2 cellular contexts compared by ENCODE assay signal in the genomic region with DNA sequence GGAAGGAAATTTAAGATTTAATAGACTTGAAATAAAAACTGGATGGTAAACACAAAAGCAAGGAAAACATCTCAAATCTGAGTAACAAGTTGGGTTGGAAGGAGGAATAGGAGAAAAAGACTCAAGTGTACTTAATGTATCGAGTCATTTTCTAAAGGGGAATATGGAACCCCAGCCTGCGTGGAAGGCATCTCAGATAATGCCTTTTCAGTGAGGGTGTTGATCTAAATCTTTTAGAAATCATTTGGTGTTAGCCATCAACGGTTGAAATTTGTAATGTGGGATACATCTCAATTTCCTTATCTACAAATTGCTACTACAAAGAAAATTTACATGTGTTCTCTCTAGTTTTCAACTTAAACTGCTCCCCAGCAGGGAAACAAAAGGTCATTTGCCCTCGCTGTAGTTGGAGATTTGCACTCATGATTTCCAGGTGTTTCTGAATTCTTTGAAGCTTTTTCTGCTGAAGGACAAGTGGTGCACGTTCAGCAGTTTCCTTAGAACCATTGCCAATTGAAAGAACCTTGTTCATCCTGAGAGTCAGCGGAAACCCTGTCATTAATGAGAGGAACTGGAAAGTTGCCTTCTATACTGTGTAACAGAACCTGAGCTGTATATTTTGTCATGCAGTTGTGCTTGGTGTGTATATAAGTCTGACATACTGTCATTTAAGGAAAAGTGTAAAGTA.
TF ChIP-seq lines count a peak whose summit lies in the region.

No MANE protein-coding gene starts in this region.

TF ChIP-seq in IMR-90, 13 proteins besides CTCF, POLR2A, EP300 and RAD21:
- TF ChIP-seq MXI1 (IDR thresholded peaks at IDR 0.05; ENCODE audit: borderline replicate concordance, low read depth, low read length), result no peak

TF ChIP-seq in K562, 482 proteins besides CTCF, POLR2A, EP300 and RAD21:
- 0 out of 2 replicates have a peak, but pooled peaks have one; percentile 19 for TF ChIP-seq HNRNPL (IDR thresholded peaks at IDR 0.05; ENCODE audit: low read depth, low read length)
- no peak for TF ChIP-seq SMAD1 (IDR thresholded peaks at IDR 0.05; ENCODE audit: low read depth, low read length, partially characterized antibody)
- peak; percentile 51 for TF ChIP-seq POLR2G (IDR thresholded peaks at IDR 0.05; ENCODE audit: low read depth, low read length)
- TF ChIP-seq ZNF143 (CRISPR knock-in tag; IDR thresholded peaks at IDR 0.05), result no peak
- no peak for TF ChIP-seq U2AF2 (optimal IDR thresholded peaks at IDR 0.05; ENCODE audit: low read depth, low read length)
- TF ChIP-seq, protein P1, sequence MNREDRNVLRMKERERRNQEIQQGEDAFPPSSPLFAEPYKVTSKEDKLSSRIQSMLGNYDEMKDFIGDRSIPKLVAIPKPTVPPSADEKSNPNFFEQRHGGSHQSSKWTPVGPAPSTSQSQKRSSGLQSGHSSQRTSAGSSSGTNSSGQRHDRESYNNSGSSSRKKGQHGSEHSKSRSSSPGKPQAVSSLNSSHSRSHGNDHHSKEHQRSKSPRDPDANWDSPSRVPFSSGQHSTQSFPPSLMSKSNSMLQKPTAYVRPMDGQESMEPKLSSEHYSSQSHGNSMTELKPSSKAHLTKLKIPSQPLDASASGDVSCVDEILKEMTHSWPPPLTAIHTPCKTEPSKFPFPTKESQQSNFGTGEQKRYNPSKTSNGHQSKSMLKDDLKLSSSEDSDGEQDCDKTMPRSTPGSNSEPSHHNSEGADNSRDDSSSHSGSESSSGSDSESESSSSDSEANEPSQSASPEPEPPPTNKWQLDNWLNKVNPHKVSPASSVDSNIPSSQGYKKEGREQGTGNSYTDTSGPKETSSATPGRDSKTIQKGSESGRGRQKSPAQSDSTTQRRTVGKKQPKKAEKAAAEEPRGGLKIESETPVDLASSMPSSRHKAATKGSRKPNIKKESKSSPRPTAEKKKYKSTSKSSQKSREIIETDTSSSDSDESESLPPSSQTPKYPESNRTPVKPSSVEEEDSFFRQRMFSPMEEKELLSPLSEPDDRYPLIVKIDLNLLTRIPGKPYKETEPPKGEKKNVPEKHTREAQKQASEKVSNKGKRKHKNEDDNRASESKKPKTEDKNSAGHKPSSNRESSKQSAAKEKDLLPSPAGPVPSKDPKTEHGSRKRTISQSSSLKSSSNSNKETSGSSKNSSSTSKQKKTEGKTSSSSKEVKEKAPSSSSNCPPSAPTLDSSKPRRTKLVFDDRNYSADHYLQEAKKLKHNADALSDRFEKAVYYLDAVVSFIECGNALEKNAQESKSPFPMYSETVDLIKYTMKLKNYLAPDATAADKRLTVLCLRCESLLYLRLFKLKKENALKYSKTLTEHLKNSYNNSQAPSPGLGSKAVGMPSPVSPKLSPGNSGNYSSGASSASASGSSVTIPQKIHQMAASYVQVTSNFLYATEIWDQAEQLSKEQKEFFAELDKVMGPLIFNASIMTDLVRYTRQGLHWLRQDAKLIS (CRISPR knock-in tag; IDR thresholded peaks at IDR 0.05), result peak; percentile 43; the same call in 1 of the 2 replicates
- no peak for TF ChIP-seq MYC (IDR thresholded peaks at IDR 0.05; ENCODE audit: low read depth, low read length)
- no peak for TF ChIP-seq MYC (CRISPR knock-in tag; IDR thresholded peaks at IDR 0.05; ENCODE audit: borderline replicate concordance, low read depth)
- TF ChIP-seq RBM22 (IDR thresholded peaks at IDR 0.05; ENCODE audit: low read depth, low read length, poor library complexity, severe bottlenecking), result peak; percentile 59
- no peak for TF ChIP-seq NFRKB (IDR thresholded peaks at IDR 0.05; ENCODE audit: low read depth)
- TF ChIP-seq ZNF282 (CRISPR knock-in tag; IDR thresholded peaks at IDR 0.05), result 0 out of 2 replicates have a peak, but pooled peaks have one; percentile 30
- no peak for TF ChIP-seq ARID2 (IDR thresholded peaks at IDR 0.05)
- TF ChIP-seq RBFOX2 (IDR thresholded peaks at IDR 0.05; ENCODE audit: low read depth, low read length), result peak; percentile 50
- TF ChIP-seq CC2D1A (IDR thresholded peaks at IDR 0.05), result no peak
- TF ChIP-seq MTA2 (IDR thresholded peaks at IDR 0.05; ENCODE audit: low read depth), result no peak
- no peak for TF ChIP-seq CBX1 (IDR thresholded peaks at IDR 0.05; ENCODE audit: low read depth)
- TF ChIP-seq, protein P2, sequence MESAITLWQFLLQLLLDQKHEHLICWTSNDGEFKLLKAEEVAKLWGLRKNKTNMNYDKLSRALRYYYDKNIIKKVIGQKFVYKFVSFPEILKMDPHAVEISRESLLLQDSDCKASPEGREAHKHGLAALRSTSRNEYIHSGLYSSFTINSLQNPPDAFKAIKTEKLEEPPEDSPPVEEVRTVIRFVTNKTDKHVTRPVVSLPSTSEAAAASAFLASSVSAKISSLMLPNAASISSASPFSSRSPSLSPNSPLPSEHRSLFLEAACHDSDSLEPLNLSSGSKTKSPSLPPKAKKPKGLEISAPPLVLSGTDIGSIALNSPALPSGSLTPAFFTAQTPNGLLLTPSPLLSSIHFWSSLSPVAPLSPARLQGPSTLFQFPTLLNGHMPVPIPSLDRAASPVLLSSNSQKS (CRISPR knock-in tag; IDR thresholded peaks at IDR 0.05), result no peak
- 0 out of 2 replicates have a peak, but pooled peaks have one; percentile 25 for TF ChIP-seq SP1 (CRISPR knock-in tag; IDR thresholded peaks at IDR 0.05)
- TF ChIP-seq KDM1A (IDR thresholded peaks at IDR 0.05), result no peak
